17 cellular contexts compared by ENCODE assay signal in genomic region chr7:148877517-148877916, GRCh38. TPM values are rescaled to one million over a fixed set of nuclear protein-coding genes. Genes with fewer than 3 reads are reported as not detected.
DNase-seq lines count a peak whose midpoint lies in the region; ATAC-seq lines count a peak whose summit lies in the region.
"Had no signal": no experiment of that assay in that cellular context is flagged by ENCODE, and none has a peak within 500 bp of the region (broad histone marks: within the 10 kb centered on the region; RNA-seq: fewer than 3 reads in every experiment).

No MANE protein-coding gene starts in this region.

- H3K4ac ChIP-seq in trophoblast cell (ENCODE audit: low read depth, low read length): peak overlapping the region; percentile 62

- H3K36me3 ChIP-seq in trophoblast cell (ENCODE audit: control insufficient read depth in 1 of 2, insufficient read depth in 2 of 2, low read length in 2 of 2): no peaks in the 10 kb centered on the region
- H3K36me3 ChIP-seq in effector memory CD4-positive, alpha-beta T cell (ENCODE audit: control insufficient read depth, insufficient read depth, low read length): no peaks in the 10 kb centered on the region
- H3K36me3 ChIP-seq: MG63 had no signal

- H3K27ac ChIP-seq in trophoblast cell (ENCODE audit: low read depth, low read length): no peak overlapping the region
- H3K27ac ChIP-seq in effector memory CD4-positive, alpha-beta T cell (ENCODE audit: insufficient read depth, low read length, poor library complexity, severe bottlenecking): no peak overlapping the region
- H3K27ac ChIP-seq: BLaER1, KMS-11 had no signal

- no peak overlapping the region for H4K8ac ChIP-seq in trophoblast cell (ENCODE audit: low read depth, low read length)

- H3K36me3 Mint-ChIP-seq in activated naive CD8-positive, alpha-beta T cell: no peaks in the 10 kb centered on the region
- peaks cover 29% of the 10 kb centered on the region for H3K36me3 Mint-ChIP-seq in activated naive CD8-positive, alpha-beta T cell treated with anti-CD3 and anti-CD28 coated beads for 36 hours
- peaks cover 33% of the 10 kb centered on the region for H3K36me3 Mint-ChIP-seq in activated T-helper 2 cell treated with anti-CD3 and anti-CD28 coated beads, Interferon-gamma antibody, Interleukin-2, Interleukin-4, amounts not matched to agents 10 μg/mL and 5 μg/mL and 100 μg/mL, durations not matched to agents 14 hours and 24 hours and 36 hours (ENCODE audit: low read depth)

- no CpG with 5 or more reads among the region's 1 CpG for WGBS in trophoblast cell (ENCODE audit: extremely low coverage, insufficient coverage, insufficient read length)

- no peak overlapping the region for H3K23ac ChIP-seq in trophoblast cell (ENCODE audit: low read length)

- no peak overlapping the region for H3K9ac ChIP-seq in trophoblast cell (ENCODE audit: low read length)
- H3K9ac ChIP-seq: BLaER1, KMS-11 had no signal

- H2BK12ac ChIP-seq in trophoblast cell (ENCODE audit: low read length): no peak overlapping the region

- H3K4me3 Mint-ChIP-seq in activated naive CD8-positive, alpha-beta T cell: peak overlapping the region; percentile 39
- no peak overlapping the region for H3K4me3 Mint-ChIP-seq in activated naive CD8-positive, alpha-beta T cell treated with anti-CD3 and anti-CD28 coated beads for 36 hours
- no peak overlapping the region for H3K4me3 Mint-ChIP-seq in activated T-helper 2 cell treated with anti-CD3 and anti-CD28 coated beads, Interferon-gamma antibody, Interleukin-2, Interleukin-4, amounts not matched to agents 10 μg/mL and 5 μg/mL and 100 μg/mL, durations not matched to agents 14 hours and 24 hours and 36 hours (ENCODE audit: low read depth)

- H3K14ac ChIP-seq in trophoblast cell (ENCODE audit: low read length): no peak overlapping the region

- DNase-seq in activated CD4-positive, CD25-positive, alpha-beta regulatory T cell (lab: John Stamatoyannopoulos, UW): no peak
- no peak for DNase-seq in activated naive CD8-positive, alpha-beta T cell treated with anti-CD3 and anti-CD28 coated beads for 36 hours
- no peak for DNase-seq in activated T-helper 2 cell treated with anti-CD3 and anti-CD28 coated beads, Interferon-gamma antibody, Interleukin-2, Interleukin-4, amounts not matched to agents 10 μg/mL and 5 μg/mL and 100 μg/mL, durations not matched to agents 14 hours and 24 hours and 36 hours (ENCODE audit: low spot score)
- DNase-seq in trophoblast cell (no peak), NCI-H146 (lab: John Stamatoyannopoulos, UW) (no peak)
- no peak for DNase-seq in effector memory CD4-positive, alpha-beta T cell
- DNase-seq: 8988T, MG63, NCI-H1105, NCI-H187, NCI-H446 treated with DMSO at 0.1 percent for 48 hours, NCI-H748 treated with DMSO at 0.1 percent for 48 hours had no signal

- H2BK5ac ChIP-seq in trophoblast cell (ENCODE audit: low read depth, low read length, poor library complexity): no peak overlapping the region

- H3K9me3 Mint-ChIP-seq in activated naive CD8-positive, alpha-beta T cell (ENCODE audit: low read depth): no peaks in the 10 kb centered on the region
- no peaks in the 10 kb centered on the region for H3K9me3 Mint-ChIP-seq in activated naive CD8-positive, alpha-beta T cell treated with anti-CD3 and anti-CD28 coated beads for 36 hours
- H3K9me3 Mint-ChIP-seq in activated T-helper 2 cell treated with anti-CD3 and anti-CD28 coated beads, Interferon-gamma antibody, Interleukin-2, Interleukin-4, amounts not matched to agents 10 μg/mL and 5 μg/mL and 100 μg/mL, durations not matched to agents 14 hours and 24 hours and 36 hours: no peaks in the 10 kb centered on the region

- no peak overlapping the region for H4K12ac ChIP-seq in trophoblast cell (ENCODE audit: low read depth, low read length)

- no peak overlapping the region for H3K18ac ChIP-seq in trophoblast cell (ENCODE audit: low read length)

- no peak overlapping the region for H2AFZ ChIP-seq in trophoblast cell (ENCODE audit: insufficient read depth, low read length, poor library complexity)

- no peak overlapping the region for H3K4me3 ChIP-seq in trophoblast cell (ENCODE audit: low read depth, low read length)
- no peak overlapping the region for H3K4me3 ChIP-seq in effector memory CD4-positive, alpha-beta T cell (ENCODE audit: insufficient read depth, low read depth, low read length, poor library complexity, severe bottlenecking)
- H3K4me3 ChIP-seq: BLaER1, MG63 had no signal

- no peaks in the 10 kb centered on the region for H3K27me3 Mint-ChIP-seq in activated naive CD8-positive, alpha-beta T cell
- no peaks in the 10 kb centered on the region for H3K27me3 Mint-ChIP-seq in activated naive CD8-positive, alpha-beta T cell treated with anti-CD3 and anti-CD28 coated beads for 36 hours
- H3K27me3 Mint-ChIP-seq in activated T-helper 2 cell treated with anti-CD3 and anti-CD28 coated beads, Interferon-gamma antibody, Interleukin-2, Interleukin-4, amounts not matched to agents 10 μg/mL and 5 μg/mL and 100 μg/mL, durations not matched to agents 14 hours and 24 hours and 36 hours (ENCODE audit: low read depth): no peaks in the 10 kb centered on the region

- no peaks in the 10 kb centered on the region for H3K9me3 ChIP-seq in trophoblast cell (ENCODE audit: insufficient read depth, low read depth, low read length)
- H3K9me3 ChIP-seq in effector memory CD4-positive, alpha-beta T cell (ENCODE audit: control insufficient read depth, low read length): no peaks in the 10 kb centered on the region
- H3K9me3 ChIP-seq: MG63 had no signal

- H3K27ac Mint-ChIP-seq in activated naive CD8-positive, alpha-beta T cell: peak overlapping the region; percentile 59
- H3K27ac Mint-ChIP-seq in activated naive CD8-positive, alpha-beta T cell treated with anti-CD3 and anti-CD28 coated beads for 36 hours: no peak overlapping the region
- peak overlapping the region; percentile 70 for H3K27ac Mint-ChIP-seq in activated T-helper 2 cell treated with anti-CD3 and anti-CD28 coated beads, Interferon-gamma antibody, Interleukin-2, Interleukin-4, amounts not matched to agents 10 μg/mL and 5 μg/mL and 100 μg/mL, durations not matched to agents 14 hours and 24 hours and 36 hours

- no peak overlapping the region for H2BK120ac ChIP-seq in trophoblast cell (ENCODE audit: insufficient read depth, low read length, poor library complexity)

- no peaks in the 10 kb centered on the region for H3K79me1 ChIP-seq in trophoblast cell (ENCODE audit: low read length)

- intact Hi-C loops in activated T-helper 2 cell treated with anti-CD3 and anti-CD28 coated beads, Interferon-gamma antibody, Interleukin-2, Interleukin-4, amounts not matched to agents 10 μg/mL and 5 μg/mL and 100 μg/mL, durations not matched to agents 14 hours and 24 hours and 36 hours (cut with micrococcal nuclease): loop anchor here (2.0 kb wide), 1 partner anchor 21 kb away; no protein-coding TSS in a partner anchor

- ATAC-seq in activated CD4-positive, CD25-positive, alpha-beta regulatory T cell treated with anti-CD3 and anti-CD28 coated beads, Interleukin-2, amount 50 U/mL, for 24 hours: peak; percentile 29 to 52
- ATAC-seq: Panc1 had no signal

- H3K79me2 ChIP-seq in trophoblast cell (ENCODE audit: control insufficient read depth, insufficient read depth, low read length, poor library complexity): peaks cover 4% of the 10 kb centered on the region

- H3K27me3 ChIP-seq in trophoblast cell (ENCODE audit: insufficient read depth, low read length): no peaks in the 10 kb centered on the region
- no peaks in the 10 kb centered on the region for H3K27me3 ChIP-seq in effector memory CD4-positive, alpha-beta T cell (replicated peaks; ENCODE audit: control insufficient read depth, insufficient read depth, low read length, poor library complexity, severe bottlenecking)
- H3K27me3 ChIP-seq: BLaER1, MG63 had no signal

- H3K4me1 ChIP-seq in trophoblast cell (ENCODE audit: control insufficient read depth in 1 of 2, insufficient read depth in 2 of 2, low read length in 2 of 2): no peaks in the 10 kb centered on the region
- no peaks in the 10 kb centered on the region for H3K4me1 ChIP-seq in effector memory CD4-positive, alpha-beta T cell (ENCODE audit: control insufficient read depth, insufficient read depth, low read length, poor library complexity, severe bottlenecking)

- no peak overlapping the region for H2AK5ac ChIP-seq in trophoblast cell (ENCODE audit: low read length)

- H3K4me2 ChIP-seq in trophoblast cell (ENCODE audit: low read length): no peak overlapping the region
- H3K4me2 ChIP-seq: BLaER1, KMS-11 had no signal

- no peak overlapping the region for H4K91ac ChIP-seq in trophoblast cell (ENCODE audit: low read depth, low read length)

- H3K4me1 Mint-ChIP-seq in activated naive CD8-positive, alpha-beta T cell (ENCODE audit: low read depth): peaks cover 47% of the 10 kb centered on the region
- H3K4me1 Mint-ChIP-seq in activated naive CD8-positive, alpha-beta T cell treated with anti-CD3 and anti-CD28 coated beads for 36 hours: peaks cover 56% of the 10 kb centered on the region
- H3K4me1 Mint-ChIP-seq in activated T-helper 2 cell treated with anti-CD3 and anti-CD28 coated beads, Interferon-gamma antibody, Interleukin-2, Interleukin-4, amounts not matched to agents 10 μg/mL and 5 μg/mL and 100 μg/mL, durations not matched to agents 14 hours and 24 hours and 36 hours (ENCODE audit: low read depth): peaks cover 59% of the 10 kb centered on the region

RNA-seq across cellular contexts. Expression of gene EZH2, which starts 6.6 kb away (rescaled TPM):
- 100 to 1,000 TPM; 109 to 111 TPM for total RNA-seq in activated naive CD8-positive, alpha-beta T cell treated with anti-CD3 and anti-CD28 coated beads for 36 hours
- 91.0 and 91.7 TPM in 2 replicates for total RNA-seq in activated T-helper 2 cell treated with anti-CD3 and anti-CD28 coated beads, Interferon-gamma antibody, Interleukin-2, Interleukin-4, amounts not matched to agents 10 μg/mL and 5 μg/mL and 100 μg/mL, durations not matched to agents 14 hours and 24 hours and 36 hours
- 28.8 and 29.8 TPM in 2 replicates for polyA plus RNA-seq in trophoblast cell (2013)
